In the genomic region with DNA sequence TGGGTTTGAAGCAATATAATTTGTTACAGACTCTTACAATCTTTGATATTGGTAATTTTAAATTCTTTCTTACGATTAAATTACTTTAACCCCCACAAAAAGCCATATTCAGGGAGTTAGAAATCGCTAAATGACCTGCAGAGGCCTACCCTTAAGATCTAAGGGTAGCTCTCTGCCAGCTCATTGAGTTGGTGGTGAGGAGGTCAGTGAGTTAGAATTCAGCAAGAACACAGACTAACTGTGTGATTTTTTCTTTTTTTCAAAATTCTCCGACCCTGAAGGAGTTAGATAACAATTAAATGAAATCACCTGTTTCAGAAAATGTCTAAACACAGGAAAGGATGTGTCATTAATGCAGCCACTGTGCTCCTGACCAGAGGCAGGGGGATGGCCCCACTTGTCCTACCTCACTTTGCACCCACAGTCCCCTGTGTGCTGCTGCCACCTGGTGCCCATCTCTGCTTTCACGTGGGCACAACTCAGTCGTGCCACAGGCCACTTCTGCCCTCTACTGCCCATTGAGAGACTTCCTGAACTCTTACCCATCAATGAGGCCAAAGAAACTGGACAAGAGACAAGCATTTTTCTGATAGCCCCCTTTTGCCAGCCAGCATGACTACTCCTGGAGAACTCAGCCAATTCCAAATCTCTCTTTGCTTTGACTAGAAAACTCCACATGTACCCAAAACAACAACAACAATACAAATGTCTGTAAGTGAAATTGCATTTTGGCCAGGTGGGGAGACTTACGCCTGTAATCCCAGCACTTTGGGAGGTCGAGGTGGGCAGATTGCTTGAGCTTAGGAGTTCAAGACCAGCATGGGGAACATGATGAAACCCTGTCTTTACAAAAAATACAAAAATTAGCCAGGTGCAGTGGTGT, we compare ENCODE assay signal across 8 cellular contexts. TPM values are rescaled to one million over a fixed set of nuclear protein-coding genes. Genes with fewer than 3 reads are reported as not detected.
DNase-seq lines count a peak whose midpoint lies in the region; FAIRE-seq and TF ChIP-seq lines count a peak whose summit lies in the region.

No MANE protein-coding gene starts in this region.

- H3K27me3 ChIP-seq in HAP-1 (ENCODE audit: low read depth) = peaks cover 3% of the 10 kb centered on the region; the same call in 1 of the 2 replicates

- intact Hi-C loops in activated naive CD4-positive, alpha-beta T cell treated with anti-CD3 and anti-CD28 coated beads for 36 hours (cut with micrococcal nuclease) = loop anchor here (1.0 to 10.0 kb wide), 9 partner anchors 33 to 757 kb away; a partner anchor contains a TSS
- intact Hi-C loops in head of caudate nucleus (cut with DNase I) = loop anchor here (5.0 kb wide), 1 partner anchor 94 kb away; no protein-coding TSS in a partner anchor

- peak; percentile 95 for FAIRE-seq in urothelium cell line (lab: Jason Lieb, UNC)

- H3K9me3 Mint-ChIP-seq in activated naive CD4-positive, alpha-beta T cell treated with anti-CD3 and anti-CD28 coated beads for 36 hours = no peaks in the 10 kb centered on the region
- H3K9me3 Mint-ChIP-seq in progenitor cell of endocrine pancreas (ENCODE audit: low read depth) = no peaks in the 10 kb centered on the region

- peak; percentile 71 for TF ChIP-seq CTCF in progenitor cell of endocrine pancreas (IDR thresholded peaks at IDR 0.05; ENCODE audit: unreplicated experiment)

- no peaks in the 10 kb centered on the region for H3K27me3 Mint-ChIP-seq in activated naive CD4-positive, alpha-beta T cell treated with anti-CD3 and anti-CD28 coated beads for 36 hours (ENCODE audit: low read depth)
- peaks cover 41% of the 10 kb centered on the region for H3K27me3 Mint-ChIP-seq in progenitor cell of endocrine pancreas

- no peaks in the 10 kb centered on the region for H3K36me3 ChIP-seq in HAP-1 (replicated peaks)

- H3K4me3 ChIP-seq in HAP-1 = no peak overlapping the region

- DNase-seq in ELF-1 (ENCODE audit: low read depth, low spot score) (peak; percentile 82), HAP-1 (ENCODE audit: low spot score in 2 of 2) (peak; percentile 10 to 52), NCI-H1092 (lab: John Stamatoyannopoulos, UW) (peak; percentile 85), SKM-1 treated with dmso at 0.1 percent for 144 hours (lab: John Stamatoyannopoulos, UW; ENCODE audit: unreplicated experiment) (peak; percentile 87), head of caudate nucleus (peak; percentile 65 to 92 (median 85)), progenitor cell of endocrine pancreas (ENCODE audit: low spot score, unreplicated experiment) (peak; percentile 30), urothelium cell line (ENCODE audit: low spot score) (peak; percentile 83)
- DNase-seq in activated naive CD4-positive, alpha-beta T cell treated with anti-CD3 and anti-CD28 coated beads for 36 hours = peak; percentile 87

- CTCF ChIA-PET in activated naive CD4-positive, alpha-beta T cell treated with anti-CD3 and anti-CD28 coated beads for 36 hours (lab: Charles Lee) = interaction anchor here (0.6 to 9.6 kb wide), 36 partner anchors 11 to 681 kb away, joined by 3 to 303 read pairs (median 4); a partner anchor contains a TSS

- H3K4me1 Mint-ChIP-seq in activated naive CD4-positive, alpha-beta T cell treated with anti-CD3 and anti-CD28 coated beads for 36 hours (ENCODE audit: low read depth) = peaks cover 6% of the 10 kb centered on the region
- H3K4me1 Mint-ChIP-seq in progenitor cell of endocrine pancreas (ENCODE audit: low read depth) = peaks cover 6% of the 10 kb centered on the region

- no peaks in the 10 kb centered on the region for H3K4me1 ChIP-seq in HAP-1

- no peak overlapping the region for H3K4me3 Mint-ChIP-seq in activated naive CD4-positive, alpha-beta T cell treated with anti-CD3 and anti-CD28 coated beads for 36 hours
- no peak overlapping the region for H3K4me3 Mint-ChIP-seq in progenitor cell of endocrine pancreas (ENCODE audit: low read depth)

- no peaks in the 10 kb centered on the region for H3K36me3 Mint-ChIP-seq in activated naive CD4-positive, alpha-beta T cell treated with anti-CD3 and anti-CD28 coated beads for 36 hours (ENCODE audit: low read depth)
- H3K36me3 Mint-ChIP-seq in progenitor cell of endocrine pancreas (ENCODE audit: insufficient read depth) = no peaks in the 10 kb centered on the region

- in situ Hi-C loops in HAP-1 (cut with MboI; ENCODE audit: low sequenced_read_pairs) = no loop called here

- H3K27ac Mint-ChIP-seq in activated naive CD4-positive, alpha-beta T cell treated with anti-CD3 and anti-CD28 coated beads for 36 hours = no peak overlapping the region
- no peak overlapping the region for H3K27ac Mint-ChIP-seq in progenitor cell of endocrine pancreas

- H3K9me3 ChIP-seq in HAP-1 = no peaks in the 10 kb centered on the region

RNA-seq across cellular contexts. Expression of a gene that starts 8.4 kb away (rescaled TPM):
- 1 to 10 TPM; 2.1 to 2.6 TPM for total RNA-seq in activated naive CD4-positive, alpha-beta T cell treated with anti-CD3 and anti-CD28 coated beads for 36 hours
- total RNA-seq in progenitor cell of endocrine pancreas = 0.74 and 1.0 TPM in 2 replicates

RNA-seq across cellular contexts. Expression of a gene that starts 29.1 kb away (rescaled TPM):
- total RNA-seq in activated naive CD4-positive, alpha-beta T cell treated with anti-CD3 and anti-CD28 coated beads for 36 hours = not detected
- 0.20 TPM in 1 of 2 replicates, not detected in the other for total RNA-seq in progenitor cell of endocrine pancreas

RNA-seq across cellular contexts. Expression of a gene that starts 33.8 kb away (rescaled TPM):
- 100 to 1,000 TPM; 453 to 454 TPM for total RNA-seq in activated naive CD4-positive, alpha-beta T cell treated with anti-CD3 and anti-CD28 coated beads for 36 hours
- total RNA-seq in progenitor cell of endocrine pancreas = 153 and 159 TPM in 2 replicates

RNA-seq across cellular contexts. Expression of a gene that starts 53.9 kb away (rescaled TPM):
- not detected for total RNA-seq in activated naive CD4-positive, alpha-beta T cell treated with anti-CD3 and anti-CD28 coated beads for 36 hours
- total RNA-seq in progenitor cell of endocrine pancreas = 68.2 and 68.6 TPM in 2 replicates

Comparison
In these comparisons a context has a peak if more than half of its experiments do, and no peak if none do; other contexts are left out.
1. DNase-seq: peak in every context shown above with its lines; median percentile 87 in SKM-1 treated with dmso at 0.1 percent for 144 hours; 87 in activated naive CD4-positive, alpha-beta T cell treated with anti-CD3 and anti-CD28 coated beads for 36 hours; 85 in NCI-H1092; 85 in head of caudate nucleus; 83 in urothelium cell line; 82 in ELF-1; 31 in HAP-1; 30 in progenitor cell of endocrine pancreas.